Comparison of ENCODE assay signal across 27 cellular contexts in the genomic region with DNA sequence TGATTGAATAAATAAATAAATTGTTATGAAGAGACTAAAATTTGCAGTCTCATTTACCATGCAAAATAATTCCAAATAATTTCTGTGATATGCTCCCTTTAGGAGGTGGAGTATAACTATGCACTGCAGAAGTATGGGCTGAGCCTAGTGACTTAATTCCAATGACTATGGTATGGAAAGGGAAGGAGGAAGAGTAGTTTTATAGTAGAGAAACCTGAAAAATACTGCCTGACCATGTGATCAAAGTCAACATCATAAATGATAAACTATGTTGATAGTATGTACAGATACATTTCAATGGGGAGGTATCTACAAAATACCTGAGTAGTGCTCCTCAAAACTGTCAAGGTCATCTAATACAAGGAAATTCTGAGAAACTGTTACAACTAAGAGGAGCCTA. TPM values are rescaled to one million over a fixed set of nuclear protein-coding genes. Genes with fewer than 3 reads are reported as not detected.
DNase-seq lines count a peak whose midpoint lies in the region; ATAC-seq and TF ChIP-seq lines count a peak whose summit lies in the region.
"Had no signal": no experiment of that assay in that cellular context is flagged by ENCODE, and none has a peak within 500 bp of the region (broad histone marks: within the 10 kb centered on the region; RNA-seq: fewer than 3 reads in every experiment).

No MANE protein-coding gene starts in this region.

- no peak for DNase-seq in left colon
- DNase-seq in mucosa of descending colon = no peak
- DNase-seq: 8988T; ACHN; AML-193; BE2C; C1 segment of cervical spinal cord; Caco-2; Calu3; CD4-positive, alpha-beta memory T cell; CD4-positive, alpha-beta T cell; CD4-positive, CD25-positive, alpha-beta regulatory T cell; CD8-positive, alpha-beta memory T cell; CD8-positive, alpha-beta T cell; COR-L47; DMS 273 treated with DMSO at 0.1 percent for 48 hours; DMS153; DMS53; DMS79; DMS79 treated with DMSO at 0.1 percent for 48 hours; DND-41; EL had no signal

- no peaks in the 10 kb centered on the region for H3K4me1 ChIP-seq in mucosa of descending colon (ENCODE audit: low read depth)
- H3K4me1 ChIP-seq: A549, BE2C, BLaER1, Caco-2 had no signal

- no peaks in the 10 kb centered on the region for H3K36me3 ChIP-seq in mucosa of descending colon (ENCODE audit: low read depth)
- H3K36me3 ChIP-seq: BE2C; BLaER1; BLaER1 treated with 17β-estradiol and CSF1 and Interleukin-3, amounts not matched to agents 10 nM and 100 nM had no signal

- H3K4me3 ChIP-seq in mucosa of descending colon = no peak overlapping the region
- H3K4me3 ChIP-seq: A549; BLaER1; BLaER1 treated with 17β-estradiol and CSF1 and Interleukin-3, amounts not matched to agents 10 nM and 100 nM had no signal

- TF ChIP-seq CTCF in mucosa of descending colon (IDR thresholded peaks at IDR 0.05) = no peak

- peak; percentile 84 for ATAC-seq in left colon
- ATAC-seq in mucosa of descending colon = peak; percentile 75
- ATAC-seq in HG02852 (IDR thresholded peaks at IDR 0.05; ENCODE audit: unreplicated experiment) = no peak
- no peak for ATAC-seq in GM19463 (IDR thresholded peaks at IDR 0.05; ENCODE audit: unreplicated experiment)
- ATAC-seq: A549; CD8-positive, alpha-beta T cell had no signal

- intact Hi-C loops in left colon (cut with DNase I, micrococcal nuclease) = no loop called here
- intact Hi-C loops in mucosa of descending colon (cut with DNase I, micrococcal nuclease) = no loop called here

- H3K9me3 ChIP-seq in mucosa of descending colon = no peaks in the 10 kb centered on the region
- H3K9me3 ChIP-seq: A549; BE2C; BLaER1; BLaER1 treated with 17β-estradiol and CSF1 and Interleukin-3, amounts not matched to agents 10 nM and 100 nM; Caco-2 had no signal

RNA-seq across cellular contexts. Expression of a gene that starts 14.6 kb away (rescaled TPM):
- total RNA-seq in left colon (1 to 10 TPM; 1.8 to 1.9 TPM), mucosa of descending colon (10 to 100 TPM in 1 of 3 donors, under 1 TPM in 2; 0.73 to 44.6 (median 0.78) TPM)

Comparison
In these comparisons a context has a peak if more than half of its experiments do, and no peak if none do; other contexts are left out.
1. ATAC-seq: peak in left colon (single experiment) and mucosa of descending colon (single experiment); none in HG02852 (single experiment) and GM19463 (single experiment).